12 cellular contexts compared by ENCODE assay signal in the genomic region with DNA sequence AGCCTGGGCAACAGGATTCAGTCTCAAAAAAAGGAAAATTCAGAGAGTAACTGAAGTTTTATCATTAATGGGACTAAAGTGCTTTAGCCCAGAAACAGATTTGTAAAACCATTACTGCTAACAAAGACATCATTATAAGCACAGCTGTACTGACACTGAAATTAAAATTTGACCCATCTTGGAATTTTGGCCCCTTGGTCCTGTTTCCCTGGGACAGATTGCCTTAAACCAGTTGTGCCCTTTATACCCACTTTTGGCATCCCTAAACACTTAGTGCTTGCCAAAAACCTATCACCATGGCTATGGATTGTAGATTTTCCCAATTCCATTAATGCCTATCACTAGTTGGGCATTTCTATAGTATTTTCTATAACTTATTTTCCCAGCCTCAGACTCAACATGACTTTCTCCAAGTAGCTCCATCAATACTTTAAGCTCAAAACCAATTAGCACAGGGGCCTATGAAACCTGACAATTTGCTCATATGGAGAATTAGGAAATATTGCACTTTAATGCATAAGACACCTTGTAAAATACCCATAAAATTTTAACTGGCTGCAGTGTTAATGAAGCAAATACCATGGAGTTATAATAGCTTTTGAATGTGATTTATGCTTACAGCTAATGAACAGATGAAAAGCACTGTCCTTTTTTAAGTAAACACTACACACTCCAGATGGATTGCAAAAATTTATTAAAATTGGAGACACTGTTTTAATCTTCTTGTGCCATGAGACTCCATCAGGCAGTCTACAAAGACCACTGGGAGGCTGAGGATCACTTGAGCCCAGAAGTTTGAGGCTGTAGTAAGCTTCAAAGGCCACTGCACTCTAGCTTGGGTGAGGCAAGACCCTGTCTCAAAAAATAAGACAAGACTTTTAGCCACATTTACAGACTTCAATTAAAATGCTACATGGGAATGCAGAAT. TPM values are rescaled to one million over a fixed set of nuclear protein-coding genes. Genes with fewer than 3 reads are reported as not detected.
A peak's percentile ranks its signal among the peaks of the same experiment; 100 is the strongest.
DNase-seq lines count a peak whose midpoint lies in the region; ATAC-seq and TF ChIP-seq lines count a peak whose summit lies in the region.
"Had no signal": no experiment of that assay in that cellular context is flagged by ENCODE, and none has a peak within 500 bp of the region (broad histone marks: within the 10 kb centered on the region; RNA-seq: fewer than 3 reads in every experiment).

No MANE protein-coding gene starts in this region.

- CTCF ChIA-PET in activated CD8-positive, alpha-beta T cell treated with anti-CD3 and anti-CD28 coated beads, Interleukin-2, amount 10 ng/mL, durations not matched to agents 7 days and 5 days (lab: Charles Lee) = interaction anchor here (0.6 to 1.1 kb wide), 4 partner anchors 20 to 354 kb away, joined by 3 to 4 read pairs (median 3); no protein-coding TSS in a partner anchor

- peaks cover 28% of the 10 kb centered on the region for H3K27me3 Mint-ChIP-seq in HFFc6 (ENCODE audit: insufficient read depth)
- no peaks in the 10 kb centered on the region for H3K27me3 Mint-ChIP-seq in activated CD8-positive, alpha-beta T cell treated with anti-CD3 and anti-CD28 coated beads, Interleukin-2, amount 10 ng/mL, durations not matched to agents 7 days and 5 days (ENCODE audit: low read depth)
- no peaks in the 10 kb centered on the region for H3K27me3 Mint-ChIP-seq in naive thymus-derived CD8-positive, alpha-beta T cell

- POLR2A ChIA-PET in activated CD8-positive, alpha-beta T cell treated with anti-CD3 and anti-CD28 coated beads, Interleukin-2, amount 10 ng/mL, durations not matched to agents 7 days and 5 days (lab: Charles Lee) = interaction anchor here (1.1 to 1.7 kb wide), 3 partner anchors 11 to 40 kb away, joined by 3 to 6 read pairs (median 3); no protein-coding TSS in a partner anchor
- POLR2A ChIA-PET in naive thymus-derived CD8-positive, alpha-beta T cell (lab: Charles Lee) = interaction anchor here (1.1 kb wide), 1 partner anchor 13 kb away, joined by 3 read pairs; no protein-coding TSS in a partner anchor

- peaks cover 52% of the 10 kb centered on the region for H3K36me3 Mint-ChIP-seq in HFFc6 (ENCODE audit: low read depth)
- H3K36me3 Mint-ChIP-seq in activated CD8-positive, alpha-beta T cell treated with anti-CD3 and anti-CD28 coated beads, Interleukin-2, amount 10 ng/mL, durations not matched to agents 7 days and 5 days (ENCODE audit: low read depth) = peaks cover 67% of the 10 kb centered on the region
- peaks cover 7 to 64% (median 35%) of the 10 kb centered on the region in 3 donors for H3K36me3 Mint-ChIP-seq in naive thymus-derived CD8-positive, alpha-beta T cell

- peaks cover 18% of the 10 kb centered on the region for H3K9me3 Mint-ChIP-seq in HFFc6
- H3K9me3 Mint-ChIP-seq in activated CD8-positive, alpha-beta T cell treated with anti-CD3 and anti-CD28 coated beads, Interleukin-2, amount 10 ng/mL, durations not matched to agents 7 days and 5 days (ENCODE audit: insufficient read depth) = no peaks in the 10 kb centered on the region
- H3K9me3 Mint-ChIP-seq in naive thymus-derived CD8-positive, alpha-beta T cell = no peaks in the 10 kb centered on the region

- peak overlapping the region; percentile 97 for H3K27ac Mint-ChIP-seq in HFFc6
- H3K27ac Mint-ChIP-seq in activated CD8-positive, alpha-beta T cell treated with anti-CD3 and anti-CD28 coated beads, Interleukin-2, amount 10 ng/mL, durations not matched to agents 7 days and 5 days = peak overlapping the region; percentile 67
- H3K27ac Mint-ChIP-seq in naive thymus-derived CD8-positive, alpha-beta T cell = peak overlapping the region in 7 of 10 donors; percentile 20 to 97 (median 64)

- TF ChIP-seq CTCF in HFFc6 (IDR thresholded peaks at IDR 0.05) = no peak

- peaks cover 34% of the 10 kb centered on the region for H3K4me1 Mint-ChIP-seq in HFFc6 (ENCODE audit: low read depth)
- H3K4me1 Mint-ChIP-seq in activated CD8-positive, alpha-beta T cell treated with anti-CD3 and anti-CD28 coated beads, Interleukin-2, amount 10 ng/mL, durations not matched to agents 7 days and 5 days (ENCODE audit: low read depth) = peaks cover 41% of the 10 kb centered on the region
- peaks cover 21 to 47% (median 41%) of the 10 kb centered on the region in 4 donors for H3K4me1 Mint-ChIP-seq in naive thymus-derived CD8-positive, alpha-beta T cell

- ATAC-seq in activated CD8-positive, alpha-beta T cell treated with anti-CD3 and anti-CD28 coated beads, Interleukin-2, amount 10 ng/mL, durations not matched to agents 7 days and 5 days = no peak
- no peak for ATAC-seq in naive thymus-derived CD8-positive, alpha-beta T cell

- DNase-seq in DMS53 (lab: John Stamatoyannopoulos, UW) (peak; percentile 38), DMS53 treated with DMSO at 0.1 percent for 48 hours (lab: John Stamatoyannopoulos, UW; ENCODE audit: unreplicated experiment) (no peak), HFFc6 (no peak), globus pallidus (ENCODE audit: low spot score) (no peak), OCI-M2 (lab: John Stamatoyannopoulos, UW; ENCODE audit: unreplicated experiment) (no peak)
- DNase-seq in activated CD8-positive, alpha-beta T cell treated with anti-CD3 and anti-CD28 coated beads, Interleukin-2, amount 10 ng/mL, durations not matched to agents 7 days and 5 days = no peak
- DNase-seq in naive thymus-derived CD8-positive, alpha-beta T cell = no peak
- DNase-seq in stimulated activated CD4-positive, alpha-beta T cell treated with anti-CD3 and anti-CD28 coated beads, Interleukin-2, amount 100 ng/mL, for 24 hours = no peak
- DNase-seq: 8988T, midbrain, NCI-H510A had no signal

- H3K4me3 Mint-ChIP-seq in HFFc6 = peak overlapping the region; percentile 99
- H3K4me3 Mint-ChIP-seq in activated CD8-positive, alpha-beta T cell treated with anti-CD3 and anti-CD28 coated beads, Interleukin-2, amount 10 ng/mL, durations not matched to agents 7 days and 5 days = peak overlapping the region; percentile 89
- no peak overlapping the region for H3K4me3 Mint-ChIP-seq in naive thymus-derived CD8-positive, alpha-beta T cell

RNA-seq across cellular contexts. Expression of a gene that starts 4.3 kb away (rescaled TPM):
- total RNA-seq in HFFc6 (2021; fragmentation: NEBNext Ultra II Directional; extraction: Animal tissue kit (Norgen Biotek cat#: 25700)) = 100 to 1,000 TPM; 320 to 538 (median 366) TPM
- total RNA-seq in activated CD8-positive, alpha-beta T cell treated with anti-CD3 and anti-CD28 coated beads, Interleukin-2, amount 10 ng/mL, durations not matched to agents 7 days and 5 days = 100 to 1,000 TPM; 356 to 367 TPM
- 1,000 to 10,000 TPM; 1,055 to 1,075 TPM for total RNA-seq in naive thymus-derived CD8-positive, alpha-beta T cell
- 100 to 1,000 TPM; 503 to 660 (median 547) TPM for polyA plus RNA-seq in naive thymus-derived CD8-positive, alpha-beta T cell

RNA-seq across cellular contexts. Expression of a gene that starts 4.7 kb away (rescaled TPM):
- 1 to 10 TPM; 4.9 to 6.6 (median 6.0) TPM for total RNA-seq in HFFc6 (2021; fragmentation: NEBNext Ultra II Directional; extraction: Animal tissue kit (Norgen Biotek cat#: 25700))
- 10 to 100 TPM in 1 of 2 experiments, 1 to 10 TPM in 1; 9.2 to 11.2 TPM for total RNA-seq in activated CD8-positive, alpha-beta T cell treated with anti-CD3 and anti-CD28 coated beads, Interleukin-2, amount 10 ng/mL, durations not matched to agents 7 days and 5 days
- total RNA-seq in naive thymus-derived CD8-positive, alpha-beta T cell = 10 to 100 TPM; 27.9 to 28.8 TPM
- polyA plus RNA-seq in naive thymus-derived CD8-positive, alpha-beta T cell = 1 to 10 TPM; 1.9 to 2.1 (median 1.9) TPM

RNA-seq across cellular contexts. Expression of a gene that starts 38.8 kb away (rescaled TPM):
- total RNA-seq in HFFc6 (2021; fragmentation: NEBNext Ultra II Directional; extraction: Animal tissue kit (Norgen Biotek cat#: 25700)) = 10 to 100 TPM; 13.3 to 18.9 (median 15.9) TPM
- 10 to 100 TPM; 35.5 to 39.2 TPM for total RNA-seq in activated CD8-positive, alpha-beta T cell treated with anti-CD3 and anti-CD28 coated beads, Interleukin-2, amount 10 ng/mL, durations not matched to agents 7 days and 5 days
- 10 to 100 TPM; 14.2 to 16.6 TPM for total RNA-seq in naive thymus-derived CD8-positive, alpha-beta T cell
- polyA plus RNA-seq in naive thymus-derived CD8-positive, alpha-beta T cell = 1 to 10 TPM; 4.4 to 9.2 (median 7.0) TPM

RNA-seq across cellular contexts. Expression of a gene that starts 39.0 kb away (rescaled TPM):
- total RNA-seq in HFFc6 (2021; fragmentation: NEBNext Ultra II Directional; extraction: Animal tissue kit (Norgen Biotek cat#: 25700)) = 10 to 100 TPM; 20.5 to 28.9 (median 26.1) TPM
- total RNA-seq in activated CD8-positive, alpha-beta T cell treated with anti-CD3 and anti-CD28 coated beads, Interleukin-2, amount 10 ng/mL, durations not matched to agents 7 days and 5 days = 10 to 100 TPM; 32.7 to 35.7 TPM
- total RNA-seq in naive thymus-derived CD8-positive, alpha-beta T cell = 10 to 100 TPM; 12.6 TPM
- 10 to 100 TPM in 1 of 3 donors, 1 to 10 TPM in 2; 6.7 to 12.1 (median 7.3) TPM for polyA plus RNA-seq in naive thymus-derived CD8-positive, alpha-beta T cell

RNA-seq across cellular contexts. Expression of a gene that starts 53.6 kb away (rescaled TPM):
- total RNA-seq in HFFc6 (2021; fragmentation: NEBNext Ultra II Directional; extraction: Animal tissue kit (Norgen Biotek cat#: 25700)) = under 1 TPM in 5 of 6 experiments, not detected in 1; 0.12 to 0.39 (median 0.29) TPM
- total RNA-seq in activated CD8-positive, alpha-beta T cell treated with anti-CD3 and anti-CD28 coated beads, Interleukin-2, amount 10 ng/mL, durations not matched to agents 7 days and 5 days = not detected
- total RNA-seq in naive thymus-derived CD8-positive, alpha-beta T cell = under 1 TPM in 1 of 2 experiments, not detected in 1; 0.44 TPM
- under 1 TPM in 1 of 3 donors, not detected in 2; 0.80 TPM for polyA plus RNA-seq in naive thymus-derived CD8-positive, alpha-beta T cell
- total RNA-seq: H4 had no signal

Comparison
In these comparisons a context has a peak if more than half of its experiments do, and no peak if none do; other contexts are left out.
1. H3K4me3 Mint-ChIP-seq: peak in HFFc6 (single experiment) and activated CD8-positive, alpha-beta T cell treated with anti-CD3 and anti-CD28 coated beads, Interleukin-2, amount 10 ng/mL, durations not matched to agents 7 days and 5 days (single experiment); none in naive thymus-derived CD8-positive, alpha-beta T cell (0 of 10).
2. Peak in every context shown above with its lines, with median percentiles within 50 percentile points of each other: H3K27ac Mint-ChIP-seq.